Comparison of ENCODE assay signal across 8 cellular contexts in the genomic region with DNA sequence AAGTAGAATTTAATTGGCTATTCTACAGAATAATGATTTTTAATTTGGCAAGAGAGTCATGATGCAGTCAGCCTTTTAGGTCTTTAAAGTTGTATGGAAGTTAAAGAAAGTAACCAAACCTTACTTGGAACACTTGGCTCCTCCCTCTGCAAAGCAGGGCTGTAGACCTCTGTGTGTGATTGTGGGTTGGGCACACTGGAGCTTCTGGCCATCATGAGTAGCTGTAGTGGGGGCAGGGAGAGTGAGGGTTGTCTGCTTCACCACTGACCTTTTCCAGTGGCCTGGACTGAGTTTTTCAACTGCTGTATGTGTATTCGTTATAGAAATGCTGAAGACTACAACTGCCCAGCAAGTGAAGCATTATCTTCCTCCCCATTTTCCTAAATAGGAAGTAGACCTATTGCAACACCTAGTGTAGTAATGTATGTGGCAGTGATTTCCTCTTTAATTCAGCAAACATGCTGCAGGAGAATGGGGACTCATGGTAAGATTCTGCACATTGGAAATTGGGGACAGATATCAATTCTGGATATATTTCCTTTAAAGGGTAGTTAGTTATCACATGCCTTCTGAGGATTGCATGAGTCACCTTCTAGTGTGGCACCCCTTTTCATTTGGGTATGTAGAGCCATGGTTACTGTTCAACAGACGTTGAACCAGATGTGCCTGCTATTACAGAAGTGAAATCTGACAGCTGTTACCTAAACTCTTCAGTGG.
DNase-seq lines count a peak whose midpoint lies in the region; ATAC-seq and TF ChIP-seq lines count a peak whose summit lies in the region.
"Had no signal": no experiment of that assay in that cellular context is flagged by ENCODE, and none has a peak within 500 bp of the region (broad histone marks: within the 10 kb centered on the region; RNA-seq: fewer than 3 reads in every experiment).

No MANE protein-coding gene starts in this region.

- H3K27ac Mint-ChIP-seq in naive B cell, result peak overlapping the region in 4 of 6 donors; percentile 4 to 84 (median 39)

- no peak overlapping the region for H2AFZ ChIP-seq in OCI-LY7 (ENCODE audit: low read length)

- ATAC-seq in GM19025 (IDR thresholded peaks at IDR 0.05; ENCODE audit: low read depth, unreplicated experiment) (peak; percentile 91), HG02852 (IDR thresholded peaks at IDR 0.05; ENCODE audit: unreplicated experiment) (peak; percentile 81), naive B cell (ENCODE audit: low read depth in 2 of 2) (peak; percentile 88 to 96)

- intact Hi-C loops in OCI-LY7 (cut with micrococcal nuclease; ENCODE audit: unreplicated experiment), result no loop called here
- intact Hi-C loops in esophagus squamous epithelium (cut with DNase I), result no loop called here

- H3K36me3 ChIP-seq in OCI-LY7 (ENCODE audit: insufficient read depth, low read length), result peaks cover 19% of the 10 kb centered on the region
- H3K36me3 ChIP-seq in esophagus squamous epithelium, result no peaks in the 10 kb centered on the region

- H3K79me2 ChIP-seq in OCI-LY7 (ENCODE audit: insufficient read depth, low read depth, low read length), result no peaks in the 10 kb centered on the region; the same call in 1 of the 2 replicates

- no peaks in the 10 kb centered on the region for H3K9me2 ChIP-seq in OCI-LY7 (ENCODE audit: insufficient read depth, low read length)

- H3K27ac ChIP-seq in OCI-LY7 (ENCODE audit: low read depth, low read length, poor library complexity, severe bottlenecking) (peak overlapping the region; percentile 21), esophagus squamous epithelium (no peak overlapping the region)

- H3K4me2 ChIP-seq in OCI-LY7 (ENCODE audit: low read length), result peak overlapping the region; percentile 18; the same call in 1 of the 2 replicates

- TF ChIP-seq CTCF in OCI-LY7 (conservative IDR thresholded peaks at IDR 0.05; ENCODE audit: low read length), result no peak
- no peak for TF ChIP-seq CTCF in esophagus squamous epithelium (IDR thresholded peaks at IDR 0.05)

- no peak for TF ChIP-seq POLR2A in esophagus squamous epithelium (IDR thresholded peaks at IDR 0.05)

- POLR2A ChIA-PET in OCI-LY7 (lab: Charles Lee), result interaction anchor here (0.6 to 2.0 kb wide), 2 partner anchors 10 to 59 kb away, joined by 3 to 4 read pairs; no protein-coding TSS in a partner anchor

- H3K9me3 ChIP-seq in OCI-LY7 (ENCODE audit: low read length) (no peaks in the 10 kb centered on the region), esophagus squamous epithelium (no peaks in the 10 kb centered on the region)

- no peak overlapping the region for H3K4me3 ChIP-seq in OCI-LY7 (ENCODE audit: low read depth, low read length, poor library complexity, severe bottlenecking)
- no peak overlapping the region for H3K4me3 ChIP-seq in esophagus squamous epithelium

- H3K9me3 Mint-ChIP-seq in naive B cell, result no peaks in the 10 kb centered on the region

- H3K27me3 Mint-ChIP-seq in naive B cell, result no peaks in the 10 kb centered on the region

- peaks cover 15% of the 10 kb centered on the region for H4K20me1 ChIP-seq in OCI-LY7 (ENCODE audit: insufficient read depth, low read length)

- peaks cover 29 to 43% (median 36%) of the 10 kb centered on the region in 3 donors for H3K4me1 Mint-ChIP-seq in naive B cell

- H3K36me3 Mint-ChIP-seq in naive B cell, result peaks cover 0 to 11% of the 10 kb centered on the region in 2 donors

- H3K4me1 ChIP-seq in OCI-LY7 (ENCODE audit: insufficient read depth, low read length, poor library complexity, severe bottlenecking) (peaks cover 18% of the 10 kb centered on the region), esophagus squamous epithelium (no peaks in the 10 kb centered on the region)

- CTCF ChIA-PET in OCI-LY7 (lab: Charles Lee; ENCODE audit: unreplicated experiment), result interaction anchor here (0.6 kb wide), 1 partner anchor 9 kb away, joined by 3 read pairs; no protein-coding TSS in a partner anchor

- no peak overlapping the region for H3K4me3 Mint-ChIP-seq in naive B cell

- no TSS peak for BruUV-seq in OCI-LY7 (replicated peaks; lab: Mats Ljungman, UMichigan)

- 45 to 52% methylated on average over 2 of the region's 2 CpGs for WGBS in esophagus squamous epithelium, 2 donors

- DNase-seq in OCI-LY7 (ENCODE audit: low spot score) (peak; percentile 40), naive B cell (peak; percentile 14), DMS79 treated with DMSO at 0.1 percent for 48 hours (lab: John Stamatoyannopoulos, UW) (no peak), NCI-H1092 treated with DMSO at 0.1 percent for 48 hours (lab: John Stamatoyannopoulos, UW) (no peak), esophagus squamous epithelium (lab: John Stamatoyannopoulos, UW) (no peak)
- DNase-seq: activated CD4-positive, alpha-beta T cell treated with anti-CD3 and anti-CD28 coated beads for 4 hours had no signal

- H3K27me3 ChIP-seq in esophagus squamous epithelium, result no peaks in the 10 kb centered on the region

Comparison
In these comparisons a context has a peak if more than half of its experiments do, and no peak if none do; other contexts are left out.
1. DNase-seq: peak in OCI-LY7 (single experiment) and naive B cell (single experiment); none in DMS79 treated with DMSO at 0.1 percent for 48 hours (single experiment), NCI-H1092 treated with DMSO at 0.1 percent for 48 hours (single experiment) and esophagus squamous epithelium (single experiment).
2. Peak in every context shown above with its lines, with median percentiles within 50 percentile points of each other: ATAC-seq.